22 cellular contexts compared by ENCODE assay signal in the genomic region with DNA sequence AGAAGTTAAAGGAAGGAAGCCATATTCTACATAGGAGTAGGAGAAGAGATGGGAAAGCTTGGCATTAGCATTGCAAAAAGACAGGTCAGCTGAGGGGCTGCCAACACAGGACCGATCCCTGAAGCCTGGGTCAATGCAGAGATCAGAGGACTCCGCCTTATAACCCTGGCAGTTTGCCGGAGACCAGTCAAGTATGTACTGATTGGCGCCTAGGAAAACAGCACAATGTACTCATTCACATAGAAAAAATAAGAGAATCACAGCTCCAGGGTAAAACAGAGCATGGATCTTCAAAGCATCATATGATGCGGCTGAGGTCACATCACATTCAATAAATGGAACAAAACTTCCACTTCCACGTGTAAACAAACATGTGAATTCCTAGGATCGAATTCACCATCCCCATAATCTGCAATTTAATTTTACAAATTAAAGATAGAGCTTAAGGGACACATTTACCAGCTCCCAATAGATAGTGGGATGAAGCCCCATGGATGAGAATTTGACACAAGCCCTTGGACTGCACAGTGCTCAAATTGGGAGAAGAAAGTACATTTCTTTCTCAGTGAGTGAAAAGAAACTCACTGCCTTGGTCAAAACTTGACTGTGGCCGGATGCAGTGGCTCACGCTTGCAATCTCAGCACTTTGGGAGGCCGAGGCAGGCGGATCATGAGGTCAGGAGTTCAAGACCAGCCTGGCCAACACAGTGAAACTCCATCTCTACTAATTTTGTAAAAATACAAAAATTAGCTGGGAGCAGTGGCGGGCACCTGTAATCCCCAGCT.
"Had no signal": no experiment of that assay in that cellular context is flagged by ENCODE, and none has a peak within 500 bp of the region (broad histone marks: within the 10 kb centered on the region; RNA-seq: fewer than 3 reads in every experiment).

No MANE protein-coding gene starts in this region.

- H2AFZ ChIP-seq: PC-9 had no signal

- H3K4me2 ChIP-seq: KMS-11, PC-9 had no signal

- DNase-seq: activated CD4-positive, alpha-beta T cell treated with anti-CD3 and anti-CD28 coated beads for 48 hours; activated CD4-positive, alpha-beta T cell treated with anti-CD3 and anti-CD28 coated beads, Interleukin-2, amount 50 U/mL, for 4 hours; activated CD4-positive, CD25-positive, alpha-beta regulatory T cell treated with anti-CD3 and anti-CD28 coated beads, Interleukin-2, amount 50 U/mL, for 72 hours; activated CD8-positive, alpha-beta memory T cell treated with anti-CD3 and anti-CD28 coated beads, Interleukin-2, amount 50 U/mL, for 48 hours; activated CD8-positive, alpha-beta T cell treated with anti-CD3 and anti-CD28 coated beads, Interleukin-2, amount 10 ng/mL, durations not matched to agents 7 days and 5 days; activated effector memory CD4-positive, alpha-beta T cell treated with Interleukin-2 at 50 U/mL for 16 hours; activated naive CD4-positive, alpha-beta T cell; activated T-cell treated with anti-CD3 and anti-CD28 coated beads, Interleukin-2, amount 50 U/mL, for 1 hour; aorta; body of pancreas; central memory CD4-positive, alpha-beta T cell; NCI-H1092; NCI-H1417; NCI-H1930; NCI-H345; NCI-H510A; NCI-H526 treated with DMSO at 0.1 percent for 48 hours; PC-9; SHP77 treated with DMSO at 0.1 percent for 48 hours; T-helper 17 cell; T-helper 9 cell had no signal

- ATAC-seq: activated CD8-positive, alpha-beta T cell treated with anti-CD3 and anti-CD28 coated beads, Interleukin-2, amount 10 ng/mL, durations not matched to agents 7 days and 5 days; body of pancreas; T-helper 17 cell had no signal

- H3K4me3 ChIP-seq: body of pancreas, PC-9 had no signal

- H3K27ac ChIP-seq: body of pancreas, KMS-11, PC-9 had no signal

- H3K9ac ChIP-seq: KMS-11 had no signal

- H3K4me1 ChIP-seq: body of pancreas had no signal

- H3K9me3 ChIP-seq: body of pancreas had no signal

- H3K27me3 ChIP-seq: body of pancreas had no signal
